ENCODE assay signal across 27 cellular contexts in the genomic region with DNA sequence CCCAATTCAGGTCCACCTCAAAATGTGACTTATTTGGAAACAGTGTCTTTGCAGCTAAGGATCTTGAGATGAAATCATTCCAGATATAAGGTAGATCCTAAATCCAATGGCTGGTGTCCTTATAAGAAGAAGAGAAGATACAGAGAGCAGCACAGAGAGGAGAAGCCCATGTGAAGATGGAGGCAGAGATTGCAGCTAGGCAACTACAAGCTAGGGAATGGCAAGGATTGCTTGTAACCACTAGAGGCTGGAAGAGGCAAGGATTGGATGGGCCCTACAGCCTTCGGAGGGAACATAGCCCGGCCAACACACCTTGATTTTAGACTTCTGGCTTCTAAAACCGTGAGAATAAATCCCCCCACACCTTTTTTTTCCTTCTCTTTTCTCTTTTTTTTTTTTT.
"Had no signal": no experiment of that assay in that cellular context is flagged by ENCODE, and none has a peak within 500 bp of the region (broad histone marks: within the 10 kb centered on the region; RNA-seq: fewer than 3 reads in every experiment).

No MANE protein-coding gene starts in this region.

- ATAC-seq: activated CD4-positive, alpha-beta T cell treated with anti-CD3 and anti-CD28 coated beads for 36 hours; activated CD8-positive, alpha-beta memory T cell treated with anti-CD3 and anti-CD28 coated beads, Interleukin-2, amount 10 ng/mL, durations not matched to agents 7 days and 5 days; activated CD8-positive, alpha-beta T cell treated with anti-CD3 and anti-CD28 coated beads, Interleukin-2, amount 10 ng/mL, durations not matched to agents 7 days and 5 days; activated naive CD8-positive, alpha-beta T cell treated with anti-CD3 and anti-CD28 coated beads, Interleukin-2, amount 50 U/mL, for 24 hours; body of pancreas; esophagus mucosa had no signal

- H3K4me3 ChIP-seq: adrenal gland, body of pancreas had no signal

- H3K9me3 ChIP-seq: adrenal gland, body of pancreas had no signal

- H3K36me3 ChIP-seq: adrenal gland, WERI-Rb-1 had no signal

- DNase-seq: activated CD4-positive, alpha-beta memory T cell treated with anti-CD3 and anti-CD28 coated beads for 36 hours; activated CD4-positive, alpha-beta T cell treated with anti-CD3 and anti-CD28 coated beads for 36 hours; activated CD4-positive, alpha-beta T cell treated with anti-CD3 and anti-CD28 coated beads, Interleukin-2, amount 10 ng/mL, durations not matched to agents 24 days and 14 days; activated CD4-positive, CD25-positive, alpha-beta regulatory T cell; activated CD4-positive, CD25-positive, alpha-beta regulatory T cell treated with anti-CD3 and anti-CD28 coated beads, Interleukin-2, amount 50 U/mL, for 72 hours; activated CD8-positive, alpha-beta memory T cell treated with anti-CD3 and anti-CD28 coated beads, Interleukin-2, amount 10 ng/mL, durations not matched to agents 7 days and 5 days; activated CD8-positive, alpha-beta memory T cell treated with anti-CD3 and anti-CD28 coated beads, Interleukin-2, amount 50 U/mL, for 4 hours; activated CD8-positive, alpha-beta T cell treated with anti-CD3 and anti-CD28 coated beads, Interleukin-2, amount 10 ng/mL, durations not matched to agents 7 days and 5 days; activated effector memory CD4-positive, alpha-beta T cell treated with anti-CD3 and anti-CD28 coated beads, Interleukin-2, amount 50 U/mL, for 16 hours; activated naive CD4-positive, alpha-beta T cell treated with anti-CD3 and anti-CD28 coated beads for 36 hours; activated naive CD8-positive, alpha-beta T cell treated with anti-CD3 and anti-CD28 coated beads for 36 hours; activated naive CD8-positive, alpha-beta T cell treated with anti-CD3 and anti-CD28 coated beads, Interleukin-2, amount 50 U/mL, for 24 hours; activated T-cell treated with anti-CD3 and anti-CD28 coated beads, Interleukin-2, amount 50 U/mL, for 1 hour; activated T-cell treated with anti-CD3 and anti-CD28 coated beads, Interleukin-2, amount 50 U/mL, for 48 hours; adrenal gland; amygdala; aorta; body of pancreas; caudate nucleus; effector CD8-positive, alpha-beta T cell; endodermal cell; foreskin fibroblast; head of caudate nucleus; hippocampal formation; T1000; WERI-Rb-1 had no signal

- H3K4me1 ChIP-seq: adrenal gland, body of pancreas had no signal

- H3K27me3 ChIP-seq: body of pancreas had no signal

- H3K27ac ChIP-seq: adrenal gland, body of pancreas, WERI-Rb-1 had no signal
